11 cellular contexts compared by ENCODE assay signal in genomic region chr7:82335927-82336326, GRCh38.
A peak's percentile ranks its signal among the peaks of the same experiment; 100 is the strongest.
DNase-seq lines count a peak whose midpoint lies in the region; ATAC-seq and TF ChIP-seq lines count a peak whose summit lies in the region.
"Had no signal": no experiment of that assay in that cellular context is flagged by ENCODE, and none has a peak within 500 bp of the region (broad histone marks: within the 10 kb centered on the region; RNA-seq: fewer than 3 reads in every experiment).

No MANE protein-coding gene starts in this region.

- H3K4me3 ChIP-seq in coronary artery = no peak overlapping the region
- H3K4me3 ChIP-seq: adrenal gland had no signal

- H3K27ac Mint-ChIP-seq in naive thymus-derived CD8-positive, alpha-beta T cell = no peak overlapping the region

- POLR2A ChIA-PET in naive thymus-derived CD8-positive, alpha-beta T cell (lab: Charles Lee) = no interaction called here

- H3K27me3 Mint-ChIP-seq in naive thymus-derived CD8-positive, alpha-beta T cell = peaks cover 0 to 1% (median 0%) of the 10 kb centered on the region in 5 donors

- TF ChIP-seq CTCF in coronary artery (IDR thresholded peaks at IDR 0.05) = no peak

- no peak overlapping the region for H3K4me3 Mint-ChIP-seq in naive thymus-derived CD8-positive, alpha-beta T cell

- no peak overlapping the region for H3K27ac ChIP-seq in coronary artery
- H3K27ac ChIP-seq: adrenal gland, parathyroid adenoma had no signal

- ATAC-seq in SK-N-SH treated with all-trans-retinoic acid at 6 μM for 48 hours (peak; percentile 85), GM21526 (IDR thresholded peaks at IDR 0.05; ENCODE audit: low FRiP score, unreplicated experiment) (no peak)
- no peak for ATAC-seq in naive thymus-derived CD8-positive, alpha-beta T cell

- H3K36me3 Mint-ChIP-seq in naive thymus-derived CD8-positive, alpha-beta T cell = no peaks in the 10 kb centered on the region

- H3K9me3 Mint-ChIP-seq in naive thymus-derived CD8-positive, alpha-beta T cell = peaks cover 0 to 1% (median 0%) of the 10 kb centered on the region in 9 donors

- DNase-seq in HCEC 1CT (peak; percentile 47), NCI-H2081 treated with DMSO at 0.1 percent for 48 hours (lab: John Stamatoyannopoulos, UW) (peak; percentile 95), kidney tubule cell (ENCODE audit: low spot score) (peak; percentile 63), coronary artery (ENCODE audit: low spot score) (no peak), SIG-M5 treated with dmso at 0.1 percent for 504 hours (lab: John Stamatoyannopoulos, UW; ENCODE audit: unreplicated experiment) (no peak)
- DNase-seq in naive thymus-derived CD8-positive, alpha-beta T cell = no peak
- DNase-seq: GOT3 had no signal

- H3K4me1 Mint-ChIP-seq in naive thymus-derived CD8-positive, alpha-beta T cell = no peaks in the 10 kb centered on the region

TF ChIP-seq in SK-N-SH treated with all-trans-retinoic acid at 6 μM for 48 hours, 23 proteins besides CTCF, POLR2A, EP300 and RAD21:
- TF ChIP-seq GLIS3 (CRISPR knock-in tag; IDR thresholded peaks at IDR 0.05) = 0 out of 2 replicates have a peak, but pooled peaks have one; percentile 56
- no peak for TF ChIP-seq SNAI2 (CRISPR knock-in tag; IDR thresholded peaks at IDR 0.05)
- TF ChIP-seq ZC3H10 (CRISPR knock-in tag; IDR thresholded peaks at IDR 0.05) = no peak
- peak; percentile 85 for TF ChIP-seq TSHZ2 (CRISPR knock-in tag; IDR thresholded peaks at IDR 0.05)
- TF ChIP-seq ZFP3 (CRISPR knock-in tag; IDR thresholded peaks at IDR 0.05) = no peak
- TF ChIP-seq RARB (CRISPR knock-in tag; IDR thresholded peaks at IDR 0.05) = no peak
- TF ChIP-seq TCF4 (CRISPR knock-in tag; IDR thresholded peaks at IDR 0.05; ENCODE audit: borderline replicate concordance) = peak; percentile 85
TF ChIP-seq in SK-N-SH treated with all-trans-retinoic acid at 6 μM for 48 hours: peak in this region for 3.

Comparison
In these comparisons a context has a peak if more than half of its experiments do, and no peak if none do; other contexts are left out.
1. DNase-seq: peak in HCEC 1CT (single experiment), NCI-H2081 treated with DMSO at 0.1 percent for 48 hours (single experiment) and kidney tubule cell (single experiment); none in coronary artery (single experiment), naive thymus-derived CD8-positive, alpha-beta T cell (0 of 10) and SIG-M5 treated with dmso at 0.1 percent for 504 hours (single experiment).